1 cellular context compared by ENCODE assay signal in the genomic region with DNA sequence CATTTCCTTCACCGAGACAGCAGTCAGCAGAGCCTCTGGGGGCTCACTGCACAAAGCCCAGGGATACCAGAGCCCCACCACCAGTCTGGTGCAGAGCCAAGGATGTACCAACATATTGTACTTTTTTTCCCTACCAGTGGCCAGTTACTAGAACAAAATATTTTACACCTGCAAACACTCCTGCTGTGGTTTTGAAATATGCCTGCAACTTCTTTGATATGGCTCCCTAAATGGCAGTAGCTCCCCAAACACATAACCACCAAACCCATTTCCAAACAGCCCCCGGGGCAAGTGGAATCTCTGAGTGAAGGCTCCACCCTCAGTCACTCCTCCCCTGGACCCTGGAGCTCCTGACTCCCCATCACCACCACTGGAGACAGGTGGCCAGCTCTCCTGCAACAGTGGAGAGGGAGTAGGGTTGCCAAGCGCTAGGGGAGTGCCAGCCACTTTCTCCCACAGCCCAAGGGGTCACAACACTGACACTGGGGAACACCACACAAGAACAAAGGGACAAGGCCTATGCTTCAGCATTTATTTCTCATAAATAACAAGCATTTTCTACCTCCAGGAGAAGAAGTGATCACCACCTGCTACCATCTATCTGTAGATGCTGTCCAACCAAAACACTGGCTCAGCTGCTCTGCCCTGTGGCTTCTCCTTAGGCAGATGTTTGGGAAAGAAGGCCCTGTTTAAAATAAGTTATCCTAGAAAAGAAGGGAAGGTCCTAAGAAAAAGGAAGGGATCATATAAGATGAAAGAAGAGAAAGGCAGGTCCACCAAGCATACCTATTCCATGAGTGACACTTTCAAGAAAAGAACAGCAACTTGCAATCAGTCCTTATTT.
TF ChIP-seq lines count a peak whose summit lies in the region.

No MANE protein-coding gene starts in this region.

TF ChIP-seq in HEK293, 187 proteins besides CTCF, POLR2A, EP300 and RAD21:
- TF ChIP-seq, protein P1, sequence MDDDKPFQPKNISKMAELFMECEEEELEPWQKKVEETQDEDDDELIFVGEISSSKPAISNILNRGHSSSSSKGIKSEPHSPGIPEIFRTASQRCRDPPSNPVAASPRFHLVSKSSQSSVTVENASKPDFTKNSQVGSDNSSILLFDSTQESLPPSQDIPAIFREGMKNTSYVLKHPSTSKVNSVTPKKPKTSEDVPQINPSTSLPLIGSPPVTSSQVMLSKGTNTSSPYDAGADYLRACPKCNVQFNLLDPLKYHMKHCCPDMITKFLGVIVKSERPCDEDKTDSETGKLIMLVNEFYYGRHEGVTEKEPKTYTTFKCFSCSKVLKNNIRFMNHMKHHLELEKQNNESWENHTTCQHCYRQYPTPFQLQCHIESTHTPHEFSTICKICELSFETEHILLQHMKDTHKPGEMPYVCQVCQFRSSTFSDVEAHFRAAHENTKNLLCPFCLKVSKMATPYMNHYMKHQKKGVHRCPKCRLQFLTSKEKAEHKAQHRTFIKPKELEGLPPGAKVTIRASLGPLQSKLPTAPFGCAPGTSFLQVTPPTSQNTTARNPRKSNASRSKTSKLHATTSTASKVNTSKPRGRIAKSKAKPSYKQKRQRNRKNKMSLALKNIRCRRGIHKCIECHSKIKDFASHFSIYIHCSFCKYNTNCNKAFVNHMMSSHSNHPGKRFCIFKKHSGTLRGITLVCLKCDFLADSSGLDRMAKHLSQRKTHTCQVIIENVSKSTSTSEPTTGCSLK (tag by site-specific recombination; IDR thresholded peaks at IDR 0.05), result no peak
- 0 out of 2 replicates have a peak, but pooled peaks have one; percentile 5 for TF ChIP-seq PRDM1 (tag by site-specific recombination; IDR thresholded peaks at IDR 0.05)
- TF ChIP-seq, protein P2, sequence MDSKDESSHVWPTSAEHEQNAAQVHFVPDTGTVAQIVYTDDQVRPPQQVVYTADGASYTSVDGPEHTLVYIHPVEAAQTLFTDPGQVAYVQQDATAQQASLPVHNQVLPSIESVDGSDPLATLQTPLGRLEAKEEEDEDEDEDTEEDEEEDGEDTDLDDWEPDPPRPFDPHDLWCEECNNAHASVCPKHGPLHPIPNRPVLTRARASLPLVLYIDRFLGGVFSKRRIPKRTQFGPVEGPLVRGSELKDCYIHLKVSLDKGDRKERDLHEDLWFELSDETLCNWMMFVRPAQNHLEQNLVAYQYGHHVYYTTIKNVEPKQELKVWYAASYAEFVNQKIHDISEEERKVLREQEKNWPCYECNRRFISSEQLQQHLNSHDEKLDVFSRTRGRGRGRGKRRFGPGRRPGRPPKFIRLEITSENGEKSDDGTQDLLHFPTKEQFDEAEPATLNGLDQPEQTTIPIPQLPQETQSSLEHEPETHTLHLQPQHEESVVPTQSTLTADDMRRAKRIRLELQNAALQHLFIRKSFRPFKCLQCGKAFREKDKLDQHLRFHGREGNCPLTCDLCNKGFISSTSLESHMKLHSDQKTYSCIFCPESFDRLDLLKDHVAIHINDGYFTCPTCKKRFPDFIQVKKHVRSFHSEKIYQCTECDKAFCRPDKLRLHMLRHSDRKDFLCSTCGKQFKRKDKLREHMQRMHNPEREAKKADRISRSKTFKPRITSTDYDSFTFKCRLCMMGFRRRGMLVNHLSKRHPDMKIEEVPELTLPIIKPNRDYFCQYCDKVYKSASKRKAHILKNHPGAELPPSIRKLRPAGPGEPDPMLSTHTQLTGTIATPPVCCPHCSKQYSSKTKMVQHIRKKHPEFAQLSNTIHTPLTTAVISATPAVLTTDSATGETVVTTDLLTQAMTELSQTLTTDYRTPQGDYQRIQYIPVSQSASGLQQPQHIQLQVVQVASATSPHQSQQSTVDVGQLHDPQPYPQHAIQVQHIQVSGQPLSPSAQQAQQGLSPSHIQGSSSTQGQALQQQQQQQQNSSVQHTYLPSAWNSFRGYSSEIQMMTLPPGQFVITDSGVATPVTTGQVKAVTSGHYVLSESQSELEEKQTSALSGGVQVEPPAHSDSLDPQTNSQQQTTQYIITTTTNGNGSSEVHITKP (tag by site-specific recombination; IDR thresholded peaks at IDR 0.05), result 0 out of 2 replicates have a peak, but pooled peaks have one; percentile 13
